3 cellular contexts compared by ENCODE assay signal in genomic region chr6:115216835-115217234, GRCh38.
"Had no signal": no experiment of that assay in that cellular context is flagged by ENCODE, and none has a peak within 500 bp of the region (broad histone marks: within the 10 kb centered on the region; RNA-seq: fewer than 3 reads in every experiment).

No MANE protein-coding gene starts in this region.

- ATAC-seq: GM12878 had no signal

- DNase-seq: GDM1, GF-D8 had no signal

- H3K4me3 ChIP-seq: GM12878 had no signal
